In the genomic region with DNA sequence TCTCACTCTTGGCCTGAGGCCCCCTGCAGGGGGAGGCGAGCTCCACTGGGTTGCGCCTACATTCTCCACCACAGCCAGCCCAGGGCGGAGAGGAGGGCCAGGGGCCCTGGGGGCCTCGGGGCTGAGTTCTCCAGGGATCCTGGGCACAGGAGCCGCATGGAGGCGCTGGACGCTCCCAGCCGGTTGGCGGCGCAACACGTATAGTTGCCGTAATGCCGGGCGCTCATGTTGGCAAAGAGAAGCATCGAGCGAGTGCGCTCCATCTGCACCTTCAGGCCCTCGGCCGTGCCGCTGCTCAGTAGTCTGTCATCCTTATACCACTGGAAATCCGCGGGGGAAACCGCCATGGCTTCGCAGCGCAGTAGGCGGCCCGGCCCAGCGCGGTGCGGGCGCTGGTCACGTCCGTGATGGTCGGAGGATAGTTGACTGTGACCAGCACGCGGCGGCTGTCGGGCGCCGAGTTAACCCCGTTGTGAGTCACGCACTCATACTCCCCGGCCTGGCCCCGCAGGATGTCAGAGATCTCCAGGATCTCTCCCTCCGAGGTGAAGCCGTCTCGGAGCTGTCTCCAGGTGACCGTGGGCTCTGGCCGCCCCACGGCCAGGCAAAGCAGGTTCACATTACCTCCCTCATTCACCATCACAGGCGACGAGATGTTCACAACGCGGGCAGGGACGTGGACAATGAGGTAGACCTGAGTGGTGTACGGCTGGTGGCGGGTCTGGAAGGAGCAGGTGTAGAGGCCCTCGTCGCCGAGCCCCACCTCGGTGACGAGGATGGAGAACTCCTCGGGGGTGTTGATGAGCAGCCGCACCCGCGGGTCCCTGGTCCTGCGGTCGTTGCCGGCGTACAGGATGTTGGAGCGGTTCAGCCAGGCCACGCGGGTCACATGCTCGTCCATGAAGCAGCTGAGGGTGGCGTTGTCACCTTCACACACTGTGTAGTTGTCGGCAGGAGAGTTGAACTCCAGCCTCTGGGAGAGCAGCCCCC, we compare ENCODE assay signal across 8 cellular contexts. TPM values are rescaled to one million over a fixed set of nuclear protein-coding genes. Genes with fewer than 3 reads are reported as not detected.
DNase-seq lines count a peak whose midpoint lies in the region; ATAC-seq and TF ChIP-seq lines count a peak whose summit lies in the region.
"Not testable (repeated sequence)": the region's sequence is repeated elsewhere in the genome, so short reads cannot be mapped to it uniquely, and the experiment has no call there.

No MANE protein-coding gene starts in this region.

- H3K4me1 Mint-ChIP-seq in activated CD4-positive, alpha-beta memory T cell treated with anti-CD3 and anti-CD28 coated beads, Interleukin-2, amount 10 ng/mL, durations not matched to agents 7 days and 5 days = peaks cover 11% of the 10 kb centered on the region
- not testable (repeated sequence) for H3K4me1 Mint-ChIP-seq in memory B cell

- peak overlapping the region; percentile 61 for H3K4me3 Mint-ChIP-seq in activated CD4-positive, alpha-beta memory T cell treated with anti-CD3 and anti-CD28 coated beads, Interleukin-2, amount 10 ng/mL, durations not matched to agents 7 days and 5 days
- peak overlapping the region; percentile 93 for H3K4me3 Mint-ChIP-seq in memory B cell

- not testable (repeated sequence) for TF ChIP-seq EP300 in tibial nerve (IDR thresholded peaks at IDR 0.05)

- not testable (repeated sequence) for H3K27me3 ChIP-seq in tibial nerve

- H3K4me3 ChIP-seq in astrocyte of the cerebellum (ENCODE audit: low read depth, low read length) (peak overlapping the region; percentile 38), fibroblast of villous mesenchyme (ENCODE audit: low read depth, low read length) (peak overlapping the region; percentile 46), tibial nerve (peak overlapping the region; percentile 24 to 54 (median 44))

- ATAC-seq in memory B cell (ENCODE audit: low read depth) = peak; percentile 66

- CTCF ChIA-PET in activated CD4-positive, alpha-beta memory T cell treated with anti-CD3 and anti-CD28 coated beads, Interleukin-2, amount 10 ng/mL, durations not matched to agents 7 days and 5 days (lab: Charles Lee) = not testable (repeated sequence)

- peaks cover 0 to 15% (median 0%) of the 10 kb centered on the region in 4 donors for H3K4me1 ChIP-seq in tibial nerve

- TF ChIP-seq CTCF in astrocyte of the cerebellum (IDR thresholded peaks at IDR 0.05; ENCODE audit: low read depth, low read length, missing control alignments) (peak; percentile 34), fibroblast of villous mesenchyme (IDR thresholded peaks at IDR 0.05; ENCODE audit: insufficient read depth, low read depth, low read length) (peak; percentile 40), tibial nerve (IDR thresholded peaks at IDR 0.05) (peak in 2 of 5 experiments; percentile 20 to 42)

- peaks cover 10% of the 10 kb centered on the region for H3K27me3 Mint-ChIP-seq in activated CD4-positive, alpha-beta memory T cell treated with anti-CD3 and anti-CD28 coated beads, Interleukin-2, amount 10 ng/mL, durations not matched to agents 7 days and 5 days
- H3K27me3 Mint-ChIP-seq in memory B cell = peaks cover 12% of the 10 kb centered on the region

- not testable (repeated sequence) for H3K9me3 Mint-ChIP-seq in activated CD4-positive, alpha-beta memory T cell treated with anti-CD3 and anti-CD28 coated beads, Interleukin-2, amount 10 ng/mL, durations not matched to agents 7 days and 5 days; memory B cell

- H3K27ac ChIP-seq in tibial nerve = not testable (repeated sequence)

- in situ Hi-C loops in astrocyte of the cerebellum (cut with HindIII; ENCODE audit: low sequenced_read_pairs) = not testable (repeated sequence)

- POLR2A ChIA-PET in activated CD4-positive, alpha-beta memory T cell treated with anti-CD3 and anti-CD28 coated beads, Interleukin-2, amount 10 ng/mL, durations not matched to agents 7 days and 5 days (lab: Charles Lee) = not testable (repeated sequence)

- H3K36me3 ChIP-seq in tibial nerve = not testable (repeated sequence)

- H3K9me3 ChIP-seq in tibial nerve = not testable (repeated sequence)

- TF ChIP-seq POLR2A in tibial nerve (IDR thresholded peaks at IDR 0.05) = not testable (repeated sequence)

- peaks cover 10% of the 10 kb centered on the region for H3K36me3 Mint-ChIP-seq in activated CD4-positive, alpha-beta memory T cell treated with anti-CD3 and anti-CD28 coated beads, Interleukin-2, amount 10 ng/mL, durations not matched to agents 7 days and 5 days (ENCODE audit: low read depth)
- H3K36me3 Mint-ChIP-seq in memory B cell = not testable (repeated sequence)

- H3K27ac Mint-ChIP-seq in activated CD4-positive, alpha-beta memory T cell treated with anti-CD3 and anti-CD28 coated beads, Interleukin-2, amount 10 ng/mL, durations not matched to agents 7 days and 5 days = not testable (repeated sequence)
- peak overlapping the region; percentile 54 for H3K27ac Mint-ChIP-seq in memory B cell

- DNase-seq in ELF-1 (ENCODE audit: low read depth, low spot score) = peak; percentile 87
- DNase-seq in NCI-H526 (lab: John Stamatoyannopoulos, UW) = peak; percentile 12 to 71
- DNase-seq in activated CD4-positive, alpha-beta memory T cell treated with anti-CD3 and anti-CD28 coated beads, Interleukin-2, amount 10 ng/mL, durations not matched to agents 7 days and 5 days = peak; percentile 34
- not testable (repeated sequence) for DNase-seq in astrocyte of the cerebellum (ENCODE audit: low read depth); tibial nerve (ENCODE audit: low spot score in 2 of 2)
- peak; percentile 32 for DNase-seq in fibroblast of villous mesenchyme (ENCODE audit: low read depth)
- peak; percentile 16 to 26 for DNase-seq in memory B cell (ENCODE audit: low spot score in 2 of 2)
- peak; percentile 28 for DNase-seq in stimulated activated CD4-positive, alpha-beta T cell treated with anti-CD3 and anti-CD28 coated beads, Interleukin-12 subunit alpha, Interleukin-12 subunit beta, amount 100 ng/mL, for 4 hours

- 7 to 8% methylated on average over 43 to 48 of the region's 76 CpGs for WGBS in tibial nerve, 2 donors

RNA-seq across cellular contexts. Expression of a gene that starts 6.8 kb away (rescaled TPM):
- total RNA-seq in activated CD4-positive, alpha-beta memory T cell treated with anti-CD3 and anti-CD28 coated beads, Interleukin-2, amount 10 ng/mL, durations not matched to agents 7 days and 5 days = 10 to 100 TPM; 12.8 to 13.0 TPM
- total RNA-seq in fibroblast of villous mesenchyme (5.8 and 13.8 TPM in 2 replicates), tibial nerve (10 to 100 TPM; 13.8 to 26.4 (median 19.5) TPM)
